Comparison of ENCODE assay signal across 8 cellular contexts in genomic region chr19:3096267-3096901, GRCh38. TPM values are rescaled to one million over a fixed set of nuclear protein-coding genes. Genes with fewer than 3 reads are reported as not detected.
A peak's percentile ranks its signal among the peaks of the same experiment; 100 is the strongest.
DNase-seq lines count a peak whose midpoint lies in the region; ATAC-seq, FAIRE-seq and TF ChIP-seq lines count a peak whose summit lies in the region.

No MANE protein-coding gene starts in this region.

- no peak overlapping the region for H2AFZ ChIP-seq in fibroblast of lung (ENCODE audit: low read length)

- no peak for DNase-seq in Panc1 (ENCODE audit: low read depth, low spot score)
- DNase-seq in fibroblast of lung (ENCODE audit: low read depth in 2 of 2) = no peak
- peak in 1 of 5 donors; percentile 27 for DNase-seq in ovary
- no peak for DNase-seq in GM19239 (ENCODE audit: insufficient read length, low spot score)
- no peak for DNase-seq in stimulated activated naive CD4-positive, alpha-beta T cell (lab: John Stamatoyannopoulos, UW)

- in situ Hi-C loops in Panc1 (cut with HindIII; ENCODE audit: low pct_unique_long_range_greater_than_20kb, low sequenced_read_pairs) = no loop called here

- H3K36me3 ChIP-seq in Panc1 (ENCODE audit: control insufficient read depth, insufficient read depth, low read length) (no peaks in the 10 kb centered on the region), fibroblast of lung (ENCODE audit: control insufficient read depth, insufficient read depth, low read length) (no peaks in the 10 kb centered on the region), ovary (no peaks in the 10 kb centered on the region)

- POLR2A ChIA-PET in Panc1 (lab: Charles Lee) = no interaction called here

- peaks cover 69% of the 10 kb centered on the region for H3K79me2 ChIP-seq in fibroblast of lung (ENCODE audit: control insufficient read depth, insufficient read depth, low read length)

- peak overlapping the region; percentile 88 for H3K4me2 ChIP-seq in fibroblast of lung (ENCODE audit: extremely low read depth, insufficient read depth, low read length)

- peak overlapping the region; percentile 85 for H3K27ac ChIP-seq in C4-2B
- H3K27ac ChIP-seq in Panc1 (ENCODE audit: low read length) = peak overlapping the region; percentile 79
- no peak overlapping the region for H3K27ac ChIP-seq in fibroblast of lung (ENCODE audit: insufficient read depth, low read length)
- H3K27ac ChIP-seq in ovary = peak overlapping the region in 1 of 2 donors; percentile 1

- TF ChIP-seq CTCF in C4-2B (conservative IDR thresholded peaks at IDR 0.05) (no peak), Panc1 (IDR thresholded peaks at IDR 0.05) (no peak), fibroblast of lung (conservative IDR thresholded peaks at IDR 0.05 in 1 of 2, IDR thresholded peaks at IDR 0.05 in 1 of 2; ENCODE audit: low read depth in 1 of 2, low read length in 2 of 2) (no peak), ovary (IDR thresholded peaks at IDR 0.05) (no peak)

- H3K9ac ChIP-seq in fibroblast of lung (ENCODE audit: insufficient read depth, low read length) = no peak overlapping the region

- CTCF ChIA-PET in Panc1 (lab: Charles Lee) = interaction anchor here (0.7 kb wide), 1 partner anchor 18 kb away, joined by 4 read pairs; no protein-coding TSS in a partner anchor

- no peaks in the 10 kb centered on the region for H3K9me3 ChIP-seq in Panc1 (ENCODE audit: control insufficient read depth, insufficient read depth, low read depth, low read length)
- H3K9me3 ChIP-seq in fibroblast of lung (ENCODE audit: control insufficient read depth, insufficient read depth, low read depth, low read length) = no peaks in the 10 kb centered on the region
- H3K9me3 ChIP-seq in ovary = no peaks in the 10 kb centered on the region

- H4K20me1 ChIP-seq in fibroblast of lung (ENCODE audit: control insufficient read depth, extremely low read depth, insufficient read depth, low read length) = no peaks in the 10 kb centered on the region

- no peak for FAIRE-seq in GM19239 (lab: Jason Lieb, UNC)

- no peak for ATAC-seq in Panc1
- no peak for ATAC-seq in activated CD4-positive, CD25-positive, alpha-beta regulatory T cell treated with anti-CD3 and anti-CD28 coated beads, Interleukin-2, amount 50 U/mL, for 24 hours
- ATAC-seq in HG03039 (IDR thresholded peaks at IDR 0.05; ENCODE audit: unreplicated experiment) = no peak

- no TSS peak for BruUV-seq in Panc1 (replicated peaks; lab: Mats Ljungman, UMichigan)

- H3K4me1 ChIP-seq in Panc1 (ENCODE audit: control insufficient read depth, insufficient read depth, low read length) = peaks cover 13% of the 10 kb centered on the region
- H3K4me1 ChIP-seq in fibroblast of lung (ENCODE audit: control insufficient read depth, extremely low read depth, insufficient read depth, low read length) = peaks cover 15% of the 10 kb centered on the region
- H3K4me1 ChIP-seq in ovary (ENCODE audit: insufficient read depth) = peaks cover 39% of the 10 kb centered on the region

- TF ChIP-seq POLR2A in ovary (IDR thresholded peaks at IDR 0.05) = no peak

- WGBS in ovary, 3 donors = 36 to 41% (median 38%) methylated on average over 25 of the region's 25 CpGs

- intact Hi-C loops in Panc1 (cut with micrococcal nuclease; ENCODE audit: unreplicated experiment) (no loop called here), ovary (cut with DNase I) (loop anchor here in 1 of 4 donors (10.0 kb wide), 1 partner anchor 132 kb away; no protein-coding TSS in a partner anchor)

- H3K27me3 ChIP-seq in Panc1 (ENCODE audit: control insufficient read depth, insufficient read depth, low read length) (no peaks in the 10 kb centered on the region), fibroblast of lung (ENCODE audit: control insufficient read depth, insufficient read depth, low read length) (no peaks in the 10 kb centered on the region), ovary (no peaks in the 10 kb centered on the region)

- TF ChIP-seq EP300 in ovary (IDR thresholded peaks at IDR 0.05) = no peak

- H3K4me3 ChIP-seq in Panc1 (ENCODE audit: low read depth in 2 of 2, low read length in 2 of 2) = peak overlapping the region; percentile 70 to 82
- peak overlapping the region; percentile 72 to 91 (median 89) for H3K4me3 ChIP-seq in fibroblast of lung (replicated peaks in 1 of 4; ENCODE audit: control extremely low read depth in 1 of 4, insufficient read depth in 1 of 4, low read depth in 3 of 4, low read length in 4 of 4)
- peak overlapping the region; percentile 27 for H3K4me3 ChIP-seq in ovary

RNA-seq across cellular contexts. Expression of gene GNA11, which starts 2.2 kb away (rescaled TPM):
- total RNA-seq in Panc1 (2021; ENCODE audit: unreplicated experiment) (64.6 TPM), fibroblast of lung (40.8 and 46.2 TPM in 2 replicates), ovary (10 to 100 TPM; 27.3 to 66.7 (median 57.1) TPM)
- polyA plus RNA-seq in Panc1 (2012; ENCODE audit: insufficient read length) = 120 TPM
- polyA plus RNA-seq in fibroblast of lung (43.7 and 61.4 TPM in 2 replicates), ovary (10 to 100 TPM; 44.0 to 46.2 TPM)
- 58.8 and 73.6 TPM in 2 replicates for polyA plus RNA-seq in fibroblast of lung (2012)
- polyA minus RNA-seq in fibroblast of lung (ENCODE audit: low replicate concordance) = 184 and 228 TPM in 2 replicates

RNA-seq across cellular contexts. Expression of gene TLE5, which starts 34.1 kb away (rescaled TPM):
- total RNA-seq in Panc1 (2021; ENCODE audit: unreplicated experiment) (287 TPM), fibroblast of lung (111 and 173 TPM in 2 replicates), ovary (100 to 1,000 TPM; 274 to 670 (median 503) TPM)
- polyA plus RNA-seq in Panc1 (2012; ENCODE audit: insufficient read length) = 828 TPM
- polyA plus RNA-seq in fibroblast of lung (319 and 328 TPM in 2 replicates), ovary (100 to 1,000 TPM; 241 to 530 TPM)
- polyA plus RNA-seq in fibroblast of lung (2012) = 381 and 398 TPM in 2 replicates
- polyA minus RNA-seq in fibroblast of lung (ENCODE audit: low replicate concordance) = 594 and 771 TPM in 2 replicates

RNA-seq across cellular contexts. Expression of gene GNA15, which starts 39.4 kb away (rescaled TPM):
- 6.2 TPM for total RNA-seq in Panc1 (2021; ENCODE audit: unreplicated experiment)
- 8.4 TPM for polyA plus RNA-seq in Panc1 (2012; ENCODE audit: insufficient read length)
- not detected in 2 replicates for total RNA-seq in fibroblast of lung
- polyA plus RNA-seq in fibroblast of lung = not detected in 2 replicates
- polyA plus RNA-seq in fibroblast of lung (2012) = not detected in 2 replicates
- polyA minus RNA-seq in fibroblast of lung (ENCODE audit: low replicate concordance) = not detected in 2 replicates
- total RNA-seq in ovary = 1 to 10 TPM; 1.2 to 4.8 (median 1.4) TPM
- 1 to 10 TPM; 1.2 to 1.9 TPM for polyA plus RNA-seq in ovary

Comparison
In these comparisons a context has a peak if more than half of its experiments do, and no peak if none do; other contexts are left out.
1. H3K4me3 ChIP-seq: peak in every context shown above with its lines; median percentile 89 in fibroblast of lung; 76 in Panc1; 27 in ovary.